8 cellular contexts compared by ENCODE assay signal in genomic region chr19:38374332-38375097, GRCh38. TPM values are rescaled to one million over a fixed set of nuclear protein-coding genes. Genes with fewer than 3 reads are reported as not detected.
DNase-seq lines count a peak whose midpoint lies in the region; ATAC-seq, FAIRE-seq and TF ChIP-seq lines count a peak whose summit lies in the region.

TSS of gene PSMD8 (plus strand) at chr19:38374571. CDS start at chr19:38374602, 31 bp downstream.

- FAIRE-seq in GM18507 (lab: Jason Lieb, UNC): peak; percentile 99

- no peaks in the 10 kb centered on the region for H3K9me3 ChIP-seq in aorta (ENCODE audit: control insufficient read depth, low read length)

- peak; percentile 97 for DNase-seq in GM18507 (ENCODE audit: extremely low spot score, insufficient read length, low read depth)
- DNase-seq in NCI-H2029 treated with DMSO at 0.1 percent for 48 hours (lab: John Stamatoyannopoulos, UW): peak; percentile 93
- peak; percentile 95 for DNase-seq in T-helper 9 cell
- peak; percentile 91 for DNase-seq in astrocyte of the cerebellum (ENCODE audit: low read depth)
- DNase-seq in hepatic stellate cell (ENCODE audit: low spot score): peak; percentile 98
- peak; percentile 99 for DNase-seq in aorta

- H3K27me3 ChIP-seq in rectal smooth muscle tissue (ENCODE audit: control insufficient read depth, insufficient read depth, low read length) (no peaks in the 10 kb centered on the region), aorta (ENCODE audit: control insufficient read depth in 1 of 2, insufficient read depth in 2 of 2, low read length in 1 of 2) (no peaks in the 10 kb centered on the region)

- H3K4me1 ChIP-seq in rectal smooth muscle tissue (ENCODE audit: control insufficient read depth, insufficient read depth, low read length) (peaks cover 14% of the 10 kb centered on the region), aorta (ENCODE audit: control insufficient read depth in 1 of 2, insufficient read depth in 2 of 2, low read length in 2 of 2) (peaks cover 0 to 8% of the 10 kb centered on the region in 2 donors)

- WGBS in aorta, 2 donors: 0 to 1% methylated on average over 62 to 65 of the region's 65 CpGs

- H3K36me3 ChIP-seq in rectal smooth muscle tissue (ENCODE audit: control insufficient read depth, insufficient read depth, low read length) (peaks cover 15% of the 10 kb centered on the region), aorta (ENCODE audit: control insufficient read depth in 1 of 2, insufficient read depth in 2 of 2, low read length in 1 of 2) (no peaks in the 10 kb centered on the region)

- H3K9ac ChIP-seq in rectal smooth muscle tissue (ENCODE audit: low read length): peak within 1 kb of the TSS; percentile 81

- ATAC-seq in HG02981 (IDR thresholded peaks at IDR 0.05; ENCODE audit: unreplicated experiment): peak; percentile 95
- peak; percentile 99 for ATAC-seq in aorta (ENCODE audit: low FRiP score)

- in situ Hi-C loops in astrocyte of the cerebellum (cut with HindIII; ENCODE audit: low sequenced_read_pairs): no loop called here

- intact Hi-C loops in aorta (cut with DNase I): loop anchor here (1.0 to 5.0 kb wide), 2 partner anchors 37 to 38 kb away; partner anchors contain the start of gene CATSPERG (in 1 of the 2)

- peak; percentile 15 for TF ChIP-seq CTCF in astrocyte of the cerebellum (IDR thresholded peaks at IDR 0.05; ENCODE audit: low read depth, low read length, missing control alignments)

- H3K4me3 ChIP-seq in astrocyte of the cerebellum (ENCODE audit: low read depth, low read length) (peak within 1 kb of the TSS; percentile 94), rectal smooth muscle tissue (ENCODE audit: low read length) (peak within 1 kb of the TSS; percentile 97), aorta (ENCODE audit: low read length in 2 of 2) (peak within 1 kb of the TSS; percentile 47 to 68)

- peak within 1 kb of the TSS; percentile 90 for H3K27ac ChIP-seq in rectal smooth muscle tissue (ENCODE audit: low read depth, low read length)
- H3K27ac ChIP-seq in aorta (ENCODE audit: low read depth in 1 of 2, low read length in 2 of 2): peak within 1 kb of the TSS in 1 of 2 donors; percentile 78

RNA-seq across cellular contexts. Expression of gene PSMD8, which starts in this region (rescaled TPM):
- 100 to 1,000 TPM in 1 of 2 donors, 10 to 100 TPM in 1; 92.4 to 119 TPM for total RNA-seq in aorta
- polyA plus RNA-seq in aorta: 100 to 1,000 TPM in 1 of 2 donors, 10 to 100 TPM in 1; 95.5 to 108 TPM
